ENCODE assay signal across 11 cellular contexts in genomic region chr19:14818588-14818987, GRCh38. TPM values are rescaled to one million over a fixed set of nuclear protein-coding genes. Genes with fewer than 3 reads are reported as not detected.
"Had no signal": no experiment of that assay in that cellular context is flagged by ENCODE, and none has a peak within 500 bp of the region (broad histone marks: within the 10 kb centered on the region; RNA-seq: fewer than 3 reads in every experiment).

No MANE protein-coding gene starts in this region.

- H3K27ac ChIP-seq: GM23248 had no signal

- H2AFZ ChIP-seq: GM23248 had no signal

- H3K4me1 ChIP-seq: HAP-1 had no signal

- H3K4me3 ChIP-seq: GM23248, HAP-1 had no signal

- FAIRE-seq: HTR-8/SVneo had no signal

- ATAC-seq: HCT116 had no signal

- DNase-seq: GM23248, GOT3, H7, HFFc6, IMR-90, KBM-7 had no signal

- H3K36me3 ChIP-seq: HAP-1 had no signal

- H3K9me3 ChIP-seq: HAP-1 had no signal

- H3K9ac ChIP-seq: GM23248 had no signal

RNA-seq across cellular contexts. Expression of gene OR7A5, which starts 16.4 kb away (rescaled TPM):
- total RNA-seq: GM23248, H4, H7, HFFc6, HT-29, IMR-90 had no signal
- polyA plus RNA-seq: GM23248, IMR-90 had no signal

RNA-seq across cellular contexts. Expression of gene OR7C1, which starts 16.4 kb away (rescaled TPM):
- total RNA-seq: GM23248, H4, H7, HFFc6, HT-29, IMR-90 had no signal
- polyA plus RNA-seq: GM23248, IMR-90 had no signal

RNA-seq across cellular contexts. Expression of gene OR7A10, which starts 30.1 kb away (rescaled TPM):
- total RNA-seq: GM23248, H4, H7, HFFc6, HT-29, IMR-90 had no signal
- polyA plus RNA-seq: GM23248, IMR-90 had no signal

RNA-seq across cellular contexts. Expression of gene ADGRE2, which starts 40.2 kb away (rescaled TPM):
- total RNA-seq: GM23248, H7, HT-29, IMR-90 had no signal
- polyA plus RNA-seq: IMR-90 had no signal
